Comparison of ENCODE assay signal across 23 cellular contexts in the genomic region with DNA sequence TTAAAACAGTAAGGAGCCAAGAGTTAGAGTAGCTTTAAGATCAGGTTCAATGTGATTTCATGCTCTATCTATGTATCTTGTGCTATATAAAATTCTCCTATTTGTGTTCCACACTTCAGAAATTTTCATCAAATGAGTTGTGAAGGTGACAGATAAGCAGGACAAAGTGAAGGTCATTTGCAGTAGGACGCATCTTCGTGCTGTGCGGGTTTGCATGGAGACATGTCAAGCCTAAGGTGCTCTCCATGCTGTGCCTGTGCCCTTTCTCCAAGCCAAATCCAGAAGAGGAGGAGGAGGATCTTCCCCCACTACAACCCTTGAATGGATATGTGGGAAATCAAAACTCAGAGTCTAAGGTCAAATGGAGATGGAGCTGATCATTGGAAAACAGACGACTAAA.
DNase-seq lines count a peak whose midpoint lies in the region; ATAC-seq and FAIRE-seq lines count a peak whose summit lies in the region.
"Had no signal": no experiment of that assay in that cellular context is flagged by ENCODE, and none has a peak within 500 bp of the region (broad histone marks: within the 10 kb centered on the region; RNA-seq: fewer than 3 reads in every experiment).

No MANE protein-coding gene starts in this region.

- no peaks in the 10 kb centered on the region for H3K9me3 Mint-ChIP-seq in T-helper 1 cell treated with Interleukin-12 subunit alpha and Interleukin-12 subunit beta and Interleukin-4 antibody, amounts not matched to agents 30 μg/mL and 1 μg/mL, for 36 hours
- H3K9me3 Mint-ChIP-seq in activated naive CD8-positive, alpha-beta T cell (ENCODE audit: low read depth) = no peaks in the 10 kb centered on the region
- peaks cover 6% of the 10 kb centered on the region for H3K9me3 Mint-ChIP-seq in natural killer cell treated with Interleukin-12 subunit alpha and Interleukin-12 subunit beta and Interleukin-15 and Interleukin-18, amount 100 ng/mL, for 72 hours
- H3K9me3 Mint-ChIP-seq: dendritic cell treated with granulocyte-macrophage colony-stimulating factor and Interleukin-4, amounts not matched to agents 40 ng/mL and 50 ng/mL, for 4 days had no signal

- DNase-seq in T-helper 1 cell (no peak), GM19239 (ENCODE audit: insufficient read length, low spot score) (no peak), NCI-H748 (lab: John Stamatoyannopoulos, UW; ENCODE audit: unreplicated experiment) (no peak), NCI-H748 treated with DMSO at 0.1 percent for 48 hours (lab: John Stamatoyannopoulos, UW) (no peak)
- no peak for DNase-seq in natural killer cell treated with Interleukin-12 subunit alpha and Interleukin-12 subunit beta and Interleukin-15 and Interleukin-18, amount 100 ng/mL, for 72 hours (ENCODE audit: low spot score)
- DNase-seq: DMS 273 treated with DMSO at 0.1 percent for 48 hours, foreskin fibroblast, islet precursor cell, mammary epithelial cell, NCI-H1436, NCI-H2171 treated with DMSO at 0.1 percent for 48 hours, NCI-H69, nephron progenitor cell, PC-9, SJCRH30, T-helper 9 cell had no signal

- peaks cover 36% of the 10 kb centered on the region for H3K36me3 Mint-ChIP-seq in T-helper 1 cell treated with Interleukin-12 subunit alpha and Interleukin-12 subunit beta and Interleukin-4 antibody, amounts not matched to agents 30 μg/mL and 1 μg/mL, for 36 hours (ENCODE audit: low read depth)
- peaks cover 26% of the 10 kb centered on the region for H3K36me3 Mint-ChIP-seq in activated naive CD8-positive, alpha-beta T cell
- peaks cover 26% of the 10 kb centered on the region for H3K36me3 Mint-ChIP-seq in natural killer cell treated with Interleukin-12 subunit alpha and Interleukin-12 subunit beta and Interleukin-15 and Interleukin-18, amount 100 ng/mL, for 72 hours

- H3K4me1 Mint-ChIP-seq in T-helper 1 cell treated with Interleukin-12 subunit alpha and Interleukin-12 subunit beta and Interleukin-4 antibody, amounts not matched to agents 30 μg/mL and 1 μg/mL, for 36 hours (ENCODE audit: low read depth) = peaks cover 56% of the 10 kb centered on the region
- H3K4me1 Mint-ChIP-seq in activated naive CD8-positive, alpha-beta T cell (ENCODE audit: low read depth) = peaks cover 72% of the 10 kb centered on the region
- H3K4me1 Mint-ChIP-seq in natural killer cell treated with Interleukin-12 subunit alpha and Interleukin-12 subunit beta and Interleukin-15 and Interleukin-18, amount 100 ng/mL, for 72 hours (ENCODE audit: low read depth in 2 of 2) = peaks cover 57 to 63% of the 10 kb centered on the region in 2 donors

- FAIRE-seq in GM19239 (lab: Jason Lieb, UNC) = peak; percentile 80
- FAIRE-seq: bronchial epithelial cell, HepG2 had no signal

- peak overlapping the region; percentile 6 for H3K27ac Mint-ChIP-seq in T-helper 1 cell treated with Interleukin-12 subunit alpha and Interleukin-12 subunit beta and Interleukin-4 antibody, amounts not matched to agents 30 μg/mL and 1 μg/mL, for 36 hours
- H3K27ac Mint-ChIP-seq in activated naive CD8-positive, alpha-beta T cell = peak overlapping the region; percentile 18
- H3K27ac Mint-ChIP-seq in natural killer cell treated with Interleukin-12 subunit alpha and Interleukin-12 subunit beta and Interleukin-15 and Interleukin-18, amount 100 ng/mL, for 72 hours = peak overlapping the region; percentile 86 to 89
- H3K27ac Mint-ChIP-seq: nephron progenitor cell had no signal

- ATAC-seq in natural killer cell treated with Interleukin-12 subunit alpha and Interleukin-12 subunit beta and Interleukin-15 and Interleukin-18, amount 100 ng/mL, for 72 hours = no peak
- ATAC-seq in GM18861 (IDR thresholded peaks at IDR 0.05; ENCODE audit: unreplicated experiment) = no peak
- ATAC-seq: activated CD4-positive, CD25-positive, alpha-beta regulatory T cell treated with anti-CD3 and anti-CD28 coated beads, Interleukin-2, amount 50 U/mL, for 24 hours; HepG2 had no signal

- H3K4me3 Mint-ChIP-seq in T-helper 1 cell treated with Interleukin-12 subunit alpha and Interleukin-12 subunit beta and Interleukin-4 antibody, amounts not matched to agents 30 μg/mL and 1 μg/mL, for 36 hours = peak overlapping the region; percentile 15
- peak overlapping the region; percentile 88 for H3K4me3 Mint-ChIP-seq in activated naive CD8-positive, alpha-beta T cell
- H3K4me3 Mint-ChIP-seq in natural killer cell treated with Interleukin-12 subunit alpha and Interleukin-12 subunit beta and Interleukin-15 and Interleukin-18, amount 100 ng/mL, for 72 hours = peak overlapping the region; percentile 97
- H3K4me3 Mint-ChIP-seq: dendritic cell treated with granulocyte-macrophage colony-stimulating factor and Interleukin-4, amounts not matched to agents 40 ng/mL and 50 ng/mL, for 4 days; nephron progenitor cell had no signal

- no peaks in the 10 kb centered on the region for H3K27me3 Mint-ChIP-seq in T-helper 1 cell treated with Interleukin-12 subunit alpha and Interleukin-12 subunit beta and Interleukin-4 antibody, amounts not matched to agents 30 μg/mL and 1 μg/mL, for 36 hours (ENCODE audit: low read depth)
- H3K27me3 Mint-ChIP-seq in activated naive CD8-positive, alpha-beta T cell = no peaks in the 10 kb centered on the region
- no peaks in the 10 kb centered on the region for H3K27me3 Mint-ChIP-seq in natural killer cell treated with Interleukin-12 subunit alpha and Interleukin-12 subunit beta and Interleukin-15 and Interleukin-18, amount 100 ng/mL, for 72 hours

Comparison
In these comparisons a context has a peak if more than half of its experiments do, and no peak if none do; other contexts are left out.
1. H3K27ac Mint-ChIP-seq: peak in every context shown above with its lines; median percentile 88 in natural killer cell treated with Interleukin-12 subunit alpha and Interleukin-12 subunit beta and Interleukin-15 and Interleukin-18, amount 100 ng/mL, for 72 hours; 18 in activated naive CD8-positive, alpha-beta T cell; 6 in T-helper 1 cell treated with Interleukin-12 subunit alpha and Interleukin-12 subunit beta and Interleukin-4 antibody, amounts not matched to agents 30 μg/mL and 1 μg/mL, for 36 hours.
2. H3K4me3 Mint-ChIP-seq: peak in every context shown above with its lines; median percentile 97 in natural killer cell treated with Interleukin-12 subunit alpha and Interleukin-12 subunit beta and Interleukin-15 and Interleukin-18, amount 100 ng/mL, for 72 hours; 88 in activated naive CD8-positive, alpha-beta T cell; 15 in T-helper 1 cell treated with Interleukin-12 subunit alpha and Interleukin-12 subunit beta and Interleukin-4 antibody, amounts not matched to agents 30 μg/mL and 1 μg/mL, for 36 hours.